In genomic region chr5:161545701-161546462, GRCh38 we compare ENCODE assay signal across 8 cellular contexts. TPM values are rescaled to one million over a fixed set of nuclear protein-coding genes. Genes with fewer than 3 reads are reported as not detected.
DNase-seq lines count a peak whose midpoint lies in the region; ATAC-seq and TF ChIP-seq lines count a peak whose summit lies in the region.

No MANE protein-coding gene starts in this region.

- no peaks in the 10 kb centered on the region for H3K9me3 ChIP-seq in NT2/D1 (ENCODE audit: insufficient read depth, low read length)

- no peak for TF ChIP-seq CTCF in kidney epithelial cell (IDR thresholded peaks at IDR 0.05; ENCODE audit: insufficient read depth, low read length, poor library complexity, severe bottlenecking)

- DNase-seq in AG20443 (ENCODE audit: low spot score), result peak; percentile 7
- no peak for DNase-seq in NT2/D1 (ENCODE audit: low read depth, low spot score)
- no peak for DNase-seq in kidney epithelial cell (ENCODE audit: low read depth)
- DNase-seq in NCI-H345 (lab: John Stamatoyannopoulos, UW), result no peak
- no peak for DNase-seq in NCI-H82 treated with DMSO at 0.1 percent for 48 hours (lab: John Stamatoyannopoulos, UW; ENCODE audit: unreplicated experiment)
- no peak for DNase-seq in COLO668 (lab: John Stamatoyannopoulos, UW; ENCODE audit: unreplicated experiment)
- DNase-seq in epidermal melanocyte (ENCODE audit: insufficient read length, low spot score), result no peak

- no peak overlapping the region for H3K9ac ChIP-seq in NT2/D1 (ENCODE audit: insufficient read length, low read depth)

- H3K4me3 ChIP-seq in NT2/D1 (ENCODE audit: insufficient read length, low read depth) (peak overlapping the region; percentile 36), kidney epithelial cell (ENCODE audit: low read depth, low read length) (peak overlapping the region; percentile 50)

- H3K27me3 ChIP-seq in NT2/D1 (ENCODE audit: insufficient read depth, insufficient read length) (peaks cover 53% of the 10 kb centered on the region), kidney epithelial cell (ENCODE audit: control insufficient read depth, insufficient read depth, low read length) (peaks cover 39% of the 10 kb centered on the region)

- ATAC-seq in GM19035 (IDR thresholded peaks at IDR 0.05; ENCODE audit: unreplicated experiment), result peak; percentile 11

- no peaks in the 10 kb centered on the region for H3K36me3 ChIP-seq in NT2/D1 (ENCODE audit: insufficient read depth, insufficient read length, low read length)
- H3K36me3 ChIP-seq in kidney epithelial cell (ENCODE audit: control insufficient read depth, insufficient read depth, low read length), result no peaks in the 10 kb centered on the region

- no peaks in the 10 kb centered on the region for H3K4me1 ChIP-seq in NT2/D1 (ENCODE audit: insufficient read depth, insufficient read length)

RNA-seq across cellular contexts. Expression of gene GABRB2, which starts 0.6 kb away (rescaled TPM):
- total RNA-seq in kidney epithelial cell, result 0.07 TPM in 1 of 2 replicates, not detected in the other
